In genomic region chr7:72362246-72362645, GRCh38 we compare ENCODE assay signal across 38 cellular contexts. TPM values are rescaled to one million over a fixed set of nuclear protein-coding genes. Genes with fewer than 3 reads are reported as not detected.
"Had no signal": no experiment of that assay in that cellular context is flagged by ENCODE, and none has a peak within 500 bp of the region (broad histone marks: within the 10 kb centered on the region; RNA-seq: fewer than 3 reads in every experiment).

No MANE protein-coding gene starts in this region.

- DNase-seq: Karpas-422, Kasumi-1, MG63, MM.1S, MV-4-11, NCI-H1048, NCI-H1092, NCI-H1092 treated with DMSO at 0.1 percent for 48 hours, NCI-H1105, NCI-H1105 treated with DMSO at 0.1 percent for 48 hours, NCI-H1417, NCI-H1417 treated with DMSO at 0.1 percent for 48 hours, NCI-H1436, NCI-H1436 treated with DMSO at 0.1 percent for 48 hours, NCI-H146, NCI-H1694, NCI-H1694 treated with DMSO at 0.1 percent for 48 hours, NCI-H187, NCI-H187 treated with DMSO at 0.1 percent for 48 hours, NCI-H1930, NCI-H2029, NCI-H2029 treated with DMSO at 0.1 percent for 48 hours, NCI-H2081, NCI-H2081 treated with DMSO at 0.1 percent for 48 hours, NCI-H2107, NCI-H2171, NCI-H2171 treated with DMSO at 0.1 percent for 48 hours, NCI-H2227 treated with DMSO at 0.1 percent for 48 hours, NCI-H226, NCI-H345, NCI-H446, NCI-H446 treated with DMSO at 0.1 percent for 48 hours, NCI-H510A, NCI-H510A treated with DMSO at 0.1 percent for 48 hours had no signal

- H3K9me3 ChIP-seq: MG63 had no signal

- H3K27me3 ChIP-seq: MG63 had no signal

- H3K4me3 ChIP-seq: MG63 had no signal

- H3K36me3 ChIP-seq: MG63 had no signal

RNA-seq across cellular contexts. Expression of gene CALN1, which starts 49.9 kb away (rescaled TPM):
- total RNA-seq: LHCN-M2, M059J, MCF 10A, NCI-H460 had no signal
